17 cellular contexts compared by ENCODE assay signal in genomic region chr19:58522709-58523108, GRCh38.
"Had no signal": no experiment of that assay in that cellular context is flagged by ENCODE, and none has a peak within 500 bp of the region (broad histone marks: within the 10 kb centered on the region; RNA-seq: fewer than 3 reads in every experiment).

No MANE protein-coding gene starts in this region.

- H2AFZ ChIP-seq: parathyroid adenoma had no signal

- H3K9me3 ChIP-seq: mucosa of descending colon, neutrophil, sigmoid colon, thoracic aorta, upper lobe of right lung had no signal

- H3K27me3 Mint-ChIP-seq: central memory CD8-positive, alpha-beta T cell; memory B cell; naive B cell; stimulated activated memory B cell treated with anti-CD40 and anti-IgM and Interleukin-4, amounts not matched to agents 10 μg/mL and 1 μg/mL and 100 μg/mL, for 72 hours had no signal

- H3K36me3 Mint-ChIP-seq: naive B cell had no signal

- H3K9ac ChIP-seq: parathyroid adenoma had no signal

- H3K36me3 ChIP-seq: neutrophil, sigmoid colon, thoracic aorta, upper lobe of right lung had no signal

- H3K27ac Mint-ChIP-seq: memory B cell; stimulated activated memory B cell treated with anti-CD40 and anti-IgM and Interleukin-4, amounts not matched to agents 10 μg/mL and 1 μg/mL and 100 μg/mL, for 72 hours; T-helper 1 cell treated with Interleukin-12 subunit alpha and Interleukin-12 subunit beta and Interleukin-4 antibody, amounts not matched to agents 30 μg/mL and 1 μg/mL, for 36 hours had no signal

- H3K4me3 ChIP-seq: coronary artery, mucosa of descending colon, sigmoid colon, thoracic aorta, upper lobe of right lung had no signal

- H3K9me3 Mint-ChIP-seq: central memory CD8-positive, alpha-beta T cell; memory B cell; stimulated activated memory B cell treated with anti-CD40 and anti-IgM and Interleukin-4, amounts not matched to agents 10 μg/mL and 1 μg/mL and 100 μg/mL, for 72 hours; T-helper 1 cell treated with Interleukin-12 subunit alpha and Interleukin-12 subunit beta and Interleukin-4 antibody, amounts not matched to agents 30 μg/mL and 1 μg/mL, for 36 hours had no signal

- ATAC-seq: mucosa of descending colon; stimulated activated memory B cell treated with anti-CD40 and anti-IgM and Interleukin-4, amounts not matched to agents 10 μg/mL and 1 μg/mL and 100 μg/mL, for 72 hours; upper lobe of right lung had no signal

- H3K27me3 ChIP-seq: neutrophil, sigmoid colon, upper lobe of right lung had no signal

- H3K27ac ChIP-seq: coronary artery, neutrophil, parathyroid adenoma, sigmoid colon, thoracic aorta, upper lobe of right lung, VCaP had no signal

- H3K4me3 Mint-ChIP-seq: central memory CD8-positive, alpha-beta T cell; memory B cell; stimulated activated memory B cell treated with anti-CD40 and anti-IgM and Interleukin-4, amounts not matched to agents 10 μg/mL and 1 μg/mL and 100 μg/mL, for 72 hours; T-helper 1 cell treated with Interleukin-12 subunit alpha and Interleukin-12 subunit beta and Interleukin-4 antibody, amounts not matched to agents 30 μg/mL and 1 μg/mL, for 36 hours had no signal

- DNase-seq: activated CD4-positive, alpha-beta T cell treated with anti-CD3 and anti-CD28 coated beads for 1 hour; activated CD4-positive, alpha-beta T cell treated with anti-CD3 and anti-CD28 coated beads, Interleukin-2, amount 50 U/mL, for 48 hours; activated gamma-delta T cell treated with Interleukin-2 at 50 U/mL for 16 hours; mucosa of descending colon; naive B cell; sigmoid colon; stimulated activated CD4-positive, alpha-beta T cell treated with anti-CD3 and anti-CD28 coated beads, Interleukin-4, amount 100 ng/mL, for 24 hours; upper lobe of right lung had no signal
